Comparison of ENCODE assay signal across 8 cellular contexts in genomic region chr17:35242805-35243458, GRCh38. TPM values are rescaled to one million over a fixed set of nuclear protein-coding genes. Genes with fewer than 3 reads are reported as not detected.
DNase-seq lines count a peak whose midpoint lies in the region; ATAC-seq and TF ChIP-seq lines count a peak whose summit lies in the region.

TSS of gene SLFN5 (plus strand) at chr17:35243072. CDS start at chr17:35258691, 15,619 bp downstream.

- peak within 1 kb of the TSS; percentile 97 for H2AFZ ChIP-seq in OCI-LY1 (ENCODE audit: low read length)

- peak within 1 kb of the TSS; percentile 97 to 100 (median 99) for H3K27ac Mint-ChIP-seq in CD4-positive, alpha-beta memory T cell

- no peaks in the 10 kb centered on the region for H3K79me2 ChIP-seq in OCI-LY1 (ENCODE audit: insufficient read depth, low read length)

- TF ChIP-seq CTCF in OCI-LY1 (IDR thresholded peaks at IDR 0.05; ENCODE audit: low read length) = no peak
- TF ChIP-seq CTCF in epithelial cell of proximal tubule (conservative IDR thresholded peaks at IDR 0.05; ENCODE audit: low read depth, low read length) = no peak
- no peak for TF ChIP-seq CTCF in mucosa of descending colon (IDR thresholded peaks at IDR 0.05)

- peak within 1 kb of the TSS; percentile 81 for H3K9ac ChIP-seq in OCI-LY1 (ENCODE audit: low read length)

- peak within 1 kb of the TSS; percentile 98 to 100 (median 99) for H3K4me3 Mint-ChIP-seq in CD4-positive, alpha-beta memory T cell

- no peaks in the 10 kb centered on the region for H4K20me1 ChIP-seq in OCI-LY1 (ENCODE audit: insufficient read depth, low read length)

- H3K4me1 Mint-ChIP-seq in CD4-positive, alpha-beta memory T cell = peaks cover 40 to 87% (median 55%) of the 10 kb centered on the region in 4 donors

- no peaks in the 10 kb centered on the region for H3K9me3 Mint-ChIP-seq in CD4-positive, alpha-beta memory T cell

- H3K4me3 ChIP-seq in CD4-positive, alpha-beta memory T cell (ENCODE audit: low read length in 2 of 2) = peak within 1 kb of the TSS; percentile 87 to 99
- H3K4me3 ChIP-seq in OCI-LY1 (ENCODE audit: low read depth, low read length, poor library complexity, severe bottlenecking) (peak within 1 kb of the TSS; percentile 91), epithelial cell of proximal tubule (ENCODE audit: low read depth, low read length) (peak within 1 kb of the TSS; percentile 86), mucosa of descending colon (peak within 1 kb of the TSS; percentile 53)

- H3K36me3 ChIP-seq in CD4-positive, alpha-beta memory T cell (ENCODE audit: insufficient read depth, low read length) = peaks cover 10% of the 10 kb centered on the region
- H3K36me3 ChIP-seq in OCI-LY1 (ENCODE audit: insufficient read depth, low read length) (no peaks in the 10 kb centered on the region), mucosa of descending colon (ENCODE audit: low read depth) (no peaks in the 10 kb centered on the region)

- peaks cover 53% of the 10 kb centered on the region for H3K4me1 ChIP-seq in CD4-positive, alpha-beta memory T cell (ENCODE audit: insufficient read depth, low read length)
- H3K4me1 ChIP-seq in OCI-LY1 (ENCODE audit: insufficient read depth, low read length, severe bottlenecking) = peaks cover 22% of the 10 kb centered on the region
- peaks cover 6% of the 10 kb centered on the region for H3K4me1 ChIP-seq in mucosa of descending colon (ENCODE audit: low read depth)

- no peaks in the 10 kb centered on the region for H3K27me3 ChIP-seq in CD4-positive, alpha-beta memory T cell (ENCODE audit: insufficient read depth, low read length)
- no peaks in the 10 kb centered on the region for H3K27me3 ChIP-seq in OCI-LY1 (ENCODE audit: insufficient read depth, low read length)

- POLR2A ChIA-PET in CD4-positive, alpha-beta memory T cell (lab: Charles Lee; ENCODE audit: partially characterized antibody) = interaction anchor here (0.6 to 13.8 kb wide), 46 partner anchors 9 to 566 kb away, joined by 3 to 432 read pairs (median 5); partner anchors contain the start of genes AP2B1, PEX12, RAD51D and SLFN11

- intact Hi-C loops in CD4-positive, alpha-beta memory T cell (cut with micrococcal nuclease) = loop anchor here (1.0 to 2.0 kb wide), 12 partner anchors 29 to 504 kb away; partner anchors contain the start of genes NLE1 and SLFN11
- intact Hi-C loops in mucosa of descending colon (cut with DNase I, micrococcal nuclease) = no loop called here

- no peaks in the 10 kb centered on the region for H3K9me2 ChIP-seq in OCI-LY1 (ENCODE audit: low read depth, low read length)

- H3K36me3 Mint-ChIP-seq in CD4-positive, alpha-beta memory T cell = peaks cover 42 to 66% of the 10 kb centered on the region in 2 donors

- DNase-seq in CD4-positive, alpha-beta memory T cell = peak; percentile 92 to 95 (median 94)
- DNase-seq in HK-2 (ENCODE audit: unreplicated experiment) = peak; percentile 97
- peak; percentile 97 for DNase-seq in activated T-cell treated with anti-CD3 and anti-CD28 coated beads, Interleukin-2, amount 50 U/mL, for 1 hour
- DNase-seq in epithelial cell of proximal tubule (ENCODE audit: low read depth) = peak; percentile 65
- DNase-seq in mucosa of descending colon = peak; percentile 95 to 98 (median 97)
- peak; percentile 89 to 94 for DNase-seq in stimulated activated CD8-positive, alpha-beta memory T cell treated with anti-CD3 and anti-CD28 coated beads, Interleukin-4, amount 100 ng/mL, for 1 hour (ENCODE audit: low read depth in 2 of 2, low spot score in 1 of 2)

- peak within 1 kb of the TSS; percentile 94 for H3K4me2 ChIP-seq in OCI-LY1 (ENCODE audit: low read length)

- CTCF ChIA-PET in CD4-positive, alpha-beta memory T cell (lab: Charles Lee; ENCODE audit: partially characterized antibody) = interaction anchor here (1.3 to 9.5 kb wide), 6 partner anchors 24 to 294 kb away, joined by 6 to 87 read pairs (median 12); partner anchors contain the start of gene SLFN12L

- ATAC-seq in GM19452 (IDR thresholded peaks at IDR 0.05; ENCODE audit: unreplicated experiment) = peak; percentile 56
- peak; percentile 93 for ATAC-seq in mucosa of descending colon

- no peaks in the 10 kb centered on the region for H3K27me3 Mint-ChIP-seq in CD4-positive, alpha-beta memory T cell

- no peaks in the 10 kb centered on the region for H3K9me3 ChIP-seq in CD4-positive, alpha-beta memory T cell (ENCODE audit: control insufficient read depth in 1 of 2, low read length in 2 of 2)
- H3K9me3 ChIP-seq in OCI-LY1 (ENCODE audit: low read length) (no peaks in the 10 kb centered on the region), mucosa of descending colon (no peaks in the 10 kb centered on the region)

- H3F3A ChIP-seq in OCI-LY1 (ENCODE audit: insufficient read depth, low read length) = no peaks in the 10 kb centered on the region

- peak within 1 kb of the TSS; percentile 93 for H3K27ac ChIP-seq in CD4-positive, alpha-beta memory T cell (ENCODE audit: low read depth, low read length)
- H3K27ac ChIP-seq in OCI-LY1 (ENCODE audit: low read depth, low read length, poor library complexity, severe bottlenecking) = no peak within 1 kb of the TSS

RNA-seq across cellular contexts. Expression of gene SLFN5, which starts in this region (rescaled TPM):
- total RNA-seq in CD4-positive, alpha-beta memory T cell = 100 to 1,000 TPM; 182 to 188 TPM
- 100 to 1,000 TPM in 1 of 2 donors, 10 to 100 TPM in 1; 73.4 to 152 TPM for polyA plus RNA-seq in CD4-positive, alpha-beta memory T cell
- total RNA-seq in epithelial cell of proximal tubule (15.6 and 28.8 TPM in 2 replicates), mucosa of descending colon (10 to 100 TPM in 2 of 3 donors, 1 to 10 TPM in 1; 8.5 to 29.7 (median 11.7) TPM)
